In genomic region chr5:87382224-87382623, GRCh38 we compare ENCODE assay signal across 2 cellular contexts.
A peak's percentile ranks its signal among the peaks of the same experiment; 100 is the strongest.
TF ChIP-seq lines count a peak whose summit lies in the region.

No MANE protein-coding gene starts in this region.

TF ChIP-seq in HepG2, 621 proteins besides CTCF, POLR2A, EP300 and RAD21:
- TF ChIP-seq SNAPC2 (CRISPR knock-in tag; IDR thresholded peaks at IDR 0.05), result no peak
- TF ChIP-seq CEBPB (IDR thresholded peaks at IDR 0.05; ENCODE audit: borderline replicate concordance, low read depth, low read length), result peak; percentile 75
- TF ChIP-seq HOXA3 (CRISPR knock-in tag; IDR thresholded peaks at IDR 0.05), result no peak
- TF ChIP-seq RFX1 (IDR thresholded peaks at IDR 0.05), result no peak
- TF ChIP-seq MLXIP (CRISPR knock-in tag; IDR thresholded peaks at IDR 0.05; ENCODE audit: borderline replicate concordance), result no peak
- TF ChIP-seq ZNF747 (CRISPR knock-in tag; IDR thresholded peaks at IDR 0.05; ENCODE audit: borderline replicate concordance), result no peak
- TF ChIP-seq ZNF619 (CRISPR knock-in tag; IDR thresholded peaks at IDR 0.05), result no peak
- peak; percentile 34; the same call in 1 of the 2 replicates for TF ChIP-seq CEBPG (CRISPR knock-in tag; IDR thresholded peaks at IDR 0.05)

TF ChIP-seq in K562, 482 proteins besides CTCF, POLR2A, EP300 and RAD21:
- TF ChIP-seq KDM4B (IDR thresholded peaks at IDR 0.05; ENCODE audit: borderline replicate concordance in 2 of 2, low read depth in 1 of 2), result no peak
- no peak for TF ChIP-seq ZNF174 (CRISPR knock-in tag; IDR thresholded peaks at IDR 0.05)
- no peak for TF ChIP-seq DMBX1 (CRISPR knock-in tag; IDR thresholded peaks at IDR 0.05; ENCODE audit: borderline replicate concordance)
- TF ChIP-seq MCM7 (IDR thresholded peaks at IDR 0.05), result no peak
- TF ChIP-seq MAFF (IDR thresholded peaks at IDR 0.05; ENCODE audit: low read length), result no peak
- TF ChIP-seq CEBPB (tag; IDR thresholded peaks at IDR 0.05), result peak; percentile 86
- TF ChIP-seq SRF (CRISPR knock-in tag; IDR thresholded peaks at IDR 0.05), result no peak
- TF ChIP-seq CSDE1 (IDR thresholded peaks at IDR 0.05), result no peak
- TF ChIP-seq CEBPG (CRISPR knock-in tag; IDR thresholded peaks at IDR 0.05), result no peak
- TF ChIP-seq CEBPG (tag; conservative IDR thresholded peaks at IDR 0.05 in 1 of 2, IDR thresholded peaks at IDR 0.05 in 1 of 2), result peak; percentile 42 to 88; a peak in 3 of 4 replicates
- TF ChIP-seq HNRNPK (IDR thresholded peaks at IDR 0.05; ENCODE audit: low read depth, low read length, poor library complexity, severe bottlenecking), result no peak
TF ChIP-seq in K562: peak in this region for 2.
